Comparison of ENCODE assay signal across 7 cellular contexts in genomic region chr9:15322695-15323094, GRCh38. TPM values are rescaled to one million over a fixed set of nuclear protein-coding genes. Genes with fewer than 3 reads are reported as not detected.
DNase-seq lines count a peak whose midpoint lies in the region; ATAC-seq, FAIRE-seq and TF ChIP-seq lines count a peak whose summit lies in the region.
"Not testable (repeated sequence)": the region's sequence is repeated elsewhere in the genome, so short reads cannot be mapped to it uniquely, and the experiment has no call there.

No MANE protein-coding gene starts in this region.

- not testable (repeated sequence) for TF ChIP-seq EP300 in HepG2 (IDR thresholded peaks at IDR 0.05; ENCODE audit: low read depth in 2 of 2, low read length in 2 of 2); HepG2 (CRISPR knock-in tag; IDR thresholded peaks at IDR 0.05; ENCODE audit: borderline replicate concordance)

- not testable (repeated sequence) for TF ChIP-seq CTCF in chondrocyte (IDR thresholded peaks at IDR 0.05); HepG2 (CRISPR knock-in tag; IDR thresholded peaks at IDR 0.05); liver (IDR thresholded peaks at IDR 0.05; ENCODE audit: low read depth, low read length, missing input control); right lobe of liver (IDR thresholded peaks at IDR 0.05); osteocyte (IDR thresholded peaks at IDR 0.05)

- ATAC-seq in left lobe of liver = peak; percentile 30
- not testable (repeated sequence) for ATAC-seq in HepG2
- peak in 3 of 4 donors; percentile 39 to 68 (median 45) for ATAC-seq in right lobe of liver

- H2AFZ ChIP-seq in HepG2 (ENCODE audit: low read length) = not testable (repeated sequence)

- not testable (repeated sequence) for H3K36me3 Mint-ChIP-seq in chondrocyte (ENCODE audit: low read depth); osteocyte (ENCODE audit: unreplicated experiment)

- not testable (repeated sequence) for H3K9ac ChIP-seq in SK-N-MC (ENCODE audit: insufficient read length); HepG2 (ENCODE audit: insufficient read depth, low read depth, low read length); liver (ENCODE audit: low read depth in 1 of 2, low read length in 2 of 2)

- WGBS in HepG2 (ENCODE audit: low lambda C conversion rate) = 45% methylated on average over 3 of the region's 3 CpGs
- WGBS in liver = 48% methylated on average over 3 of the region's 3 CpGs
- WGBS in right lobe of liver (ENCODE audit: insufficient coverage, low coverage, low lambda C conversion rate, missing lambda C conversion rate) = 43% methylated on average over 2 of the region's 3 CpGs

- intact Hi-C loops in HepG2 (cut with micrococcal nuclease; ENCODE audit: unreplicated experiment); right lobe of liver (cut with DNase I): not testable (repeated sequence)

- not testable (repeated sequence) for BruUV-seq in HepG2 (replicated peaks; lab: Mats Ljungman, UMichigan)

- peak overlapping the region; percentile 12; the same call in 1 of the 2 replicates for H3K4me2 ChIP-seq in HepG2 (ENCODE audit: low read depth, low read length)

- in situ Hi-C loops in HepG2 (cut with HindIII; ENCODE audit: extremely low pct_ligation_motif_present, low pct_unique_long_range_greater_than_20kb) = not testable (repeated sequence)

- TF ChIP-seq POLR2A in HepG2 (IDR thresholded peaks at IDR 0.05; ENCODE audit: insufficient read depth in 1 of 2, low read depth in 2 of 2, low read length in 2 of 2); right lobe of liver (IDR thresholded peaks at IDR 0.05): not testable (repeated sequence)

- peaks cover 16% of the 10 kb centered on the region for H3K4me1 ChIP-seq in HepG2 (ENCODE audit: insufficient read depth, low read length)
- H3K4me1 ChIP-seq in liver (ENCODE audit: control insufficient read depth in 4 of 4, insufficient read depth in 4 of 4, low read length in 3 of 4) = not testable (repeated sequence)
- H3K4me1 ChIP-seq in right lobe of liver = peaks cover 0 to 13% (median 5%) of the 10 kb centered on the region in 4 donors

- H3K27me3 ChIP-seq in HepG2 (ENCODE audit: control insufficient read depth in 1 of 2, insufficient read depth in 2 of 2, low read length in 2 of 2); liver (ENCODE audit: control insufficient read depth in 4 of 4, insufficient read depth in 4 of 4, low read length in 3 of 4); right lobe of liver: not testable (repeated sequence)

- not testable (repeated sequence) for FAIRE-seq in HepG2 (lab: Jason Lieb, UNC)

- peak; percentile 71 for DNase-seq in SK-N-MC (ENCODE audit: low read depth, low spot score)
- DNase-seq in chondrocyte (ENCODE audit: low spot score); left lobe of liver (ENCODE audit: low spot score); HepG2 (ENCODE audit: low spot score); right lobe of liver; osteocyte (ENCODE audit: extremely low spot score, unreplicated experiment): not testable (repeated sequence)

- not testable (repeated sequence) for H3K36me3 ChIP-seq in SK-N-MC (ENCODE audit: insufficient read depth, low read length); HepG2 (replicated peaks in 1 of 2; ENCODE audit: control insufficient read depth in 1 of 2, insufficient read depth in 2 of 2, low read length in 2 of 2); liver (ENCODE audit: control insufficient read depth in 4 of 4, insufficient read depth in 3 of 4, low read depth in 1 of 4, low read length in 3 of 4); right lobe of liver

- CTCF ChIA-PET in HepG2 (lab: Yijun Ruan, JAX; ENCODE audit: low intra/inter-chr PET ratio, low total read pairs) = not testable (repeated sequence)

- not testable (repeated sequence) for H3K27me3 Mint-ChIP-seq in chondrocyte (ENCODE audit: low read depth); osteocyte (ENCODE audit: unreplicated experiment)

- H3K79me2 ChIP-seq in HepG2 (ENCODE audit: insufficient read depth, low read length) = not testable (repeated sequence)

- not testable (repeated sequence) for H3K4me3 ChIP-seq in SK-N-MC; HepG2 (replicated peaks in 1 of 3; ENCODE audit: insufficient read depth in 1 of 3, low read depth in 2 of 3, low read length in 3 of 3); liver (ENCODE audit: low read depth in 1 of 3, low read length in 3 of 3); right lobe of liver

- not testable (repeated sequence) for H3K9me3 ChIP-seq in SK-N-MC (ENCODE audit: low read depth, low read length); liver (ENCODE audit: control insufficient read depth in 4 of 4, low read length in 3 of 4); right lobe of liver
- peaks cover 18% of the 10 kb centered on the region for H3K9me3 ChIP-seq in HepG2 (ENCODE audit: low read length)

- H4K20me1 ChIP-seq in HepG2 (ENCODE audit: insufficient read depth, low read length) = not testable (repeated sequence)

- peaks cover 15% of the 10 kb centered on the region for H3K4me1 Mint-ChIP-seq in chondrocyte (ENCODE audit: low read depth)
- H3K4me1 Mint-ChIP-seq in osteocyte (ENCODE audit: unreplicated experiment) = peaks cover 16% of the 10 kb centered on the region

- TF ChIP-seq RAD21 in HepG2 (CRISPR knock-in tag; IDR thresholded peaks at IDR 0.05); liver (IDR thresholded peaks at IDR 0.05): not testable (repeated sequence)

- H3K4me3 Mint-ChIP-seq in chondrocyte (ENCODE audit: unreplicated experiment); osteocyte (ENCODE audit: unreplicated experiment): not testable (repeated sequence)

- H3K27ac Mint-ChIP-seq in chondrocyte (ENCODE audit: unreplicated experiment) (peak overlapping the region; percentile 14), osteocyte (ENCODE audit: unreplicated experiment) (peak overlapping the region; percentile 8)

- H3K9me3 Mint-ChIP-seq in chondrocyte (ENCODE audit: low read depth) (peaks cover 12% of the 10 kb centered on the region), osteocyte (ENCODE audit: unreplicated experiment) (peaks cover 13% of the 10 kb centered on the region)

- peak overlapping the region; percentile 84 for H3K27ac ChIP-seq in SK-N-MC
- H3K27ac ChIP-seq in HepG2 (ENCODE audit: extremely low read length, insufficient read depth, low read length); liver (ENCODE audit: low read depth in 1 of 2, low read length in 2 of 2); right lobe of liver: not testable (repeated sequence)

- POLR2A ChIA-PET in HepG2 (lab: Yijun Ruan, JAX) = not testable (repeated sequence)

TF ChIP-seq in HepG2, 621 proteins besides CTCF, POLR2A, EP300 and RAD21:
- TF ChIP-seq PPARG (CRISPR knock-in tag; conservative IDR thresholded peaks at IDR 0.05) = peak; percentile 80
- peak; percentile 29; the same call in 1 of the 2 replicates for TF ChIP-seq RXRB (CRISPR knock-in tag; IDR thresholded peaks at IDR 0.05; ENCODE audit: borderline replicate concordance)
- peak; percentile 33 for TF ChIP-seq HNF4A (CRISPR knock-in tag; IDR thresholded peaks at IDR 0.05)

TF ChIP-seq in liver, 16 proteins besides CTCF, POLR2A, EP300 and RAD21:
- TF ChIP-seq SP1 (IDR thresholded peaks at IDR 0.05) = peak; percentile 52
- peak; percentile 50 to 54 for TF ChIP-seq HNF4A (conservative IDR thresholded peaks at IDR 0.05)
- TF ChIP-seq RXRA (IDR thresholded peaks at IDR 0.05) = peak; percentile 43
TF ChIP-seq in liver: peak in this region for 3; not testable (repeated sequence) for 13.

RNA-seq across cellular contexts. Expression of gene TTC39B, which starts 15.7 kb away (rescaled TPM):
- 27.9 to 35.1 TPM (median 30.6 TPM) in 3 replicates for total RNA-seq in chondrocyte
- 7.1 TPM for total RNA-seq in left lobe of liver
- total RNA-seq in HepG2 (2016; rRNA removed; fragmentation: Illumina TruSeq; extraction: Trizol) = 18.5 and 19.4 TPM in 2 replicates
- total RNA-seq in HepG2 (2016; cell fraction: cytosol; rRNA removed; fragmentation: Illumina TruSeq; extraction: Trizol; ENCODE audit: low read depth) = 3.7 and 4.6 TPM in 2 replicates
- 19.8 and 20.5 TPM in 2 replicates for total RNA-seq in HepG2 (2016; cell fraction: insoluble cytoplasmic fraction; rRNA removed; fragmentation: Illumina TruSeq; extraction: Trizol)
- total RNA-seq in HepG2 (2016; cell fraction: membrane; rRNA removed; fragmentation: Illumina TruSeq; extraction: Trizol) = 7.6 and 10.4 TPM in 2 replicates
- total RNA-seq in HepG2 (2016; cell fraction: nucleus; rRNA removed; fragmentation: Illumina TruSeq; extraction: Trizol) = 28.5 and 32.5 TPM in 2 replicates
- 9.8 and 14.3 TPM in 2 replicates for polyA plus RNA-seq in HepG2 (2011; rRNA removed)
- 4.3 and 4.7 TPM in 2 replicates for polyA plus RNA-seq in HepG2 (2011; cell fraction: cytosol; rRNA removed)
- 19.0 and 22.8 TPM in 2 replicates for polyA plus RNA-seq in HepG2 (2011; cell fraction: nucleus; rRNA removed)
- polyA plus RNA-seq in HepG2 (2012) = 5.4 and 7.7 TPM in 2 replicates
- polyA plus RNA-seq in HepG2 (2016; cell fraction: cytosol; fragmentation: Illumina TruSeq; extraction: Trizol; ENCODE audit: low read depth) = 1.6 and 1.8 TPM in 2 replicates
- 9.2 and 10.2 TPM in 2 replicates for polyA plus RNA-seq in HepG2 (2016; cell fraction: insoluble cytoplasmic fraction; fragmentation: Illumina TruSeq; extraction: Trizol; ENCODE audit: low read depth)
- 3.8 and 4.1 TPM in 2 replicates for polyA plus RNA-seq in HepG2 (2016; cell fraction: membrane; fragmentation: Illumina TruSeq; extraction: Trizol; ENCODE audit: low read depth)
- polyA plus RNA-seq in HepG2 (2016; cell fraction: nucleus; fragmentation: Illumina TruSeq; extraction: Trizol; ENCODE audit: insufficient read depth, low read depth) = 20.6 and 23.2 TPM in 2 replicates
- polyA minus RNA-seq in HepG2 (2011; rRNA and poly(A)+ RNA removed; ENCODE audit: low replicate concordance) = 0.61 and 32.6 TPM in 2 replicates
- 14.8 and 15.7 TPM in 2 replicates for polyA minus RNA-seq in HepG2 (2011; cell fraction: cytosol; rRNA and poly(A)+ RNA removed)
- polyA minus RNA-seq in HepG2 (2011; cell fraction: nucleus; rRNA and poly(A)+ RNA removed) = 59.2 and 75.3 TPM in 2 replicates
- total RNA-seq in liver = 10 to 100 TPM in 1 of 2 donors, 1 to 10 TPM in 1; 2.4 to 11.7 TPM
- 1 to 10 TPM; 1.8 to 3.1 TPM for polyA plus RNA-seq in liver
- 1 to 10 TPM; 4.5 to 9.9 (median 7.6) TPM for total RNA-seq in right lobe of liver
- total RNA-seq in osteocyte = 24.9 and 25.5 TPM in 2 replicates
